In genomic region chr1:153944005-153944821, GRCh38 we compare ENCODE assay signal across 9 cellular contexts. TPM values are rescaled to one million over a fixed set of nuclear protein-coding genes. Genes with fewer than 3 reads are reported as not detected.
DNase-seq lines count a peak whose midpoint lies in the region; ATAC-seq and TF ChIP-seq lines count a peak whose summit lies in the region.
"Had no signal": no experiment of that assay in that cellular context is flagged by ENCODE, and none has a peak within 500 bp of the region (broad histone marks: within the 10 kb centered on the region; RNA-seq: fewer than 3 reads in every experiment).

No MANE protein-coding gene starts in this region.

- peak overlapping the region; percentile 78 for H3K27ac ChIP-seq in DND-41 (ENCODE audit: low read length)
- H3K27ac ChIP-seq in dorsolateral prefrontal cortex, result peak overlapping the region in 49 of 59 donors; percentile 1 to 99 (median 96)
- H3K27ac ChIP-seq: SJSA1 had no signal

- DNase-seq in DND-41, result no peak
- peak; percentile 40 for DNase-seq in NB4 (ENCODE audit: low read depth)
- no peak for DNase-seq in dorsolateral prefrontal cortex
- no peak for DNase-seq in osteocyte (ENCODE audit: extremely low spot score, unreplicated experiment)
- no peak for DNase-seq in NCI-H524 treated with DMSO at 0.1 percent for 48 hours (lab: John Stamatoyannopoulos, UW)

- peak overlapping the region; percentile 80 for H3K4me2 ChIP-seq in DND-41 (ENCODE audit: insufficient read depth, low read length)

- no peaks in the 10 kb centered on the region for H3K9me3 Mint-ChIP-seq in osteocyte (ENCODE audit: unreplicated experiment)

- H2AFZ ChIP-seq in DND-41 (ENCODE audit: low read depth, low read length), result no peak overlapping the region

- H3K36me3 ChIP-seq in DND-41 (ENCODE audit: insufficient read depth, low read length), result peaks cover 70% of the 10 kb centered on the region

- ATAC-seq in DND-41 (ENCODE audit: insufficient read depth, low read depth) (no peak), GM19324 (IDR thresholded peaks at IDR 0.05; ENCODE audit: low FRiP score, unreplicated experiment) (no peak), esophagus mucosa (no peak), HG02938 (IDR thresholded peaks at IDR 0.05; ENCODE audit: unreplicated experiment) (no peak)

- H3K79me2 ChIP-seq in DND-41 (ENCODE audit: insufficient read depth, low read length), result peaks cover 36% of the 10 kb centered on the region

- peak overlapping the region; percentile 15 for H3K27ac Mint-ChIP-seq in osteocyte (ENCODE audit: unreplicated experiment)

- H3K4me1 ChIP-seq in DND-41 (ENCODE audit: insufficient read depth, low read length), result peaks cover 27% of the 10 kb centered on the region

- no peak for TF ChIP-seq POLR2A in NB4 (IDR thresholded peaks at IDR 0.05; ENCODE audit: extremely low read depth, insufficient read length)

- H3K4me3 Mint-ChIP-seq in osteocyte (ENCODE audit: unreplicated experiment), result peak overlapping the region; percentile 28

- H3K4me3 ChIP-seq in DND-41 (ENCODE audit: low read depth in 1 of 2, low read length in 2 of 2), result peak overlapping the region; percentile 75 to 90; a peak in 3 of 4 replicates
- H3K4me3 ChIP-seq in NB4 (ENCODE audit: low read depth, low read length), result peak overlapping the region; percentile 82
- peak overlapping the region in 43 of 59 donors; percentile 12 to 98 (median 85) for H3K4me3 ChIP-seq in dorsolateral prefrontal cortex

- H3K9me3 ChIP-seq in DND-41 (ENCODE audit: insufficient read depth, low read length, severe bottlenecking), result no peaks in the 10 kb centered on the region

- peaks cover 17% of the 10 kb centered on the region for H3K36me3 Mint-ChIP-seq in osteocyte (ENCODE audit: unreplicated experiment)

- no peaks in the 10 kb centered on the region for H3K27me3 Mint-ChIP-seq in osteocyte (ENCODE audit: unreplicated experiment)

- peaks cover 18% of the 10 kb centered on the region for H3K4me1 Mint-ChIP-seq in osteocyte (ENCODE audit: unreplicated experiment)

- H3K27me3 ChIP-seq in DND-41 (ENCODE audit: insufficient read depth, low read length, poor library complexity) (no peaks in the 10 kb centered on the region), dorsolateral prefrontal cortex (no peaks in the 10 kb centered on the region)
- H3K27me3 ChIP-seq: SJSA1 had no signal

- intact Hi-C loops in dorsolateral prefrontal cortex (cut with DNase I), result loop anchor here (2.0 to 10.0 kb wide), 2 partner anchors 13 to 149 kb away; no protein-coding TSS in a partner anchor

- H4K20me1 ChIP-seq in DND-41 (ENCODE audit: insufficient read depth, low read length), result peaks cover 14% of the 10 kb centered on the region

- TF ChIP-seq CTCF in DND-41 (IDR thresholded peaks at IDR 0.05; ENCODE audit: borderline replicate concordance, extremely low read depth, low read length, poor library complexity, severe bottlenecking) (no peak), NB4 (IDR thresholded peaks at IDR 0.05; ENCODE audit: low read depth, low read length) (no peak), dorsolateral prefrontal cortex (IDR thresholded peaks at IDR 0.05 in 54 of 56, conservative IDR thresholded peaks at IDR 0.05 in 2 of 56; ENCODE audit: low read depth in 1 of 56, partially characterized antibody in 56 of 56) (no peak), osteocyte (IDR thresholded peaks at IDR 0.05) (no peak)

- peak overlapping the region; percentile 88 for H3K9ac ChIP-seq in DND-41 (ENCODE audit: low read depth, low read length)

RNA-seq across cellular contexts. Expression of gene DENND4B, which starts 2.3 kb away (rescaled TPM):
- total RNA-seq in dorsolateral prefrontal cortex (100 to 1,000 TPM in 86 of 120 experiments, 10 to 100 TPM in 34; 81.7 to 180 (median 112) TPM), osteocyte (48.0 and 53.1 TPM in 2 replicates), esophagus mucosa (12.1 TPM)

RNA-seq across cellular contexts. Expression of gene CRTC2, which starts 14.2 kb away (rescaled TPM):
- total RNA-seq in dorsolateral prefrontal cortex (10 to 100 TPM; 27.2 to 70.2 (median 45.4) TPM), osteocyte (29.4 and 41.9 TPM in 2 replicates), esophagus mucosa (13.3 TPM)

RNA-seq across cellular contexts. Expression of gene SLC39A1, which starts 19.1 kb away (rescaled TPM):
- total RNA-seq in dorsolateral prefrontal cortex (10 to 100 TPM; 17.4 to 51.3 (median 26.6) TPM), osteocyte (93.2 and 95.3 TPM in 2 replicates), esophagus mucosa (42.3 TPM)

RNA-seq across cellular contexts. Expression of gene GATAD2B, which starts 21.4 kb away (rescaled TPM):
- total RNA-seq in dorsolateral prefrontal cortex, result 100 to 1,000 TPM in 2 of 120 experiments, 10 to 100 TPM in 118; 55.8 to 101 (median 81.7) TPM
- total RNA-seq in osteocyte, result 63.2 and 66.7 TPM in 2 replicates
- 17.9 TPM for total RNA-seq in esophagus mucosa

RNA-seq across cellular contexts. Expression of gene CREB3L4, which starts 23.5 kb away (rescaled TPM):
- total RNA-seq in dorsolateral prefrontal cortex (10 to 100 TPM in 1 of 120 experiments, 1 to 10 TPM in 119; 1.5 to 11.6 (median 4.5) TPM), osteocyte (9.3 and 11.1 TPM in 2 replicates), esophagus mucosa (7.6 TPM)
